In genomic region chr14:54702014-54702491, GRCh38 we compare ENCODE assay signal across 18 cellular contexts.
"Had no signal": no experiment of that assay in that cellular context is flagged by ENCODE, and none has a peak within 500 bp of the region (broad histone marks: within the 10 kb centered on the region; RNA-seq: fewer than 3 reads in every experiment).

No MANE protein-coding gene starts in this region.

- H3K27me3 ChIP-seq: esophagus muscularis mucosa, suprapubic skin, thyroid gland, uterus had no signal

- H3K9me3 Mint-ChIP-seq: dendritic cell treated with granulocyte-macrophage colony-stimulating factor and Interleukin-4, amounts not matched to agents 40 ng/mL and 50 ng/mL, for 4 days; effector memory CD8-positive, alpha-beta T cell; naive B cell; nephron; stimulated activated effector memory CD8-positive, alpha-beta T cell treated with anti-CD3 and anti-CD28 coated beads, Interleukin-12 subunit alpha, Interleukin-12 subunit beta, amount 100 ng/mL, for 72 hours; type B pancreatic cell had no signal

- H3K9me3 ChIP-seq: esophagus muscularis mucosa, suprapubic skin, thyroid gland, uterus had no signal

- H3K4me3 Mint-ChIP-seq: dendritic cell treated with granulocyte-macrophage colony-stimulating factor and Interleukin-4, amounts not matched to agents 40 ng/mL and 50 ng/mL, for 4 days; effector memory CD8-positive, alpha-beta T cell; naive B cell; nephron; stimulated activated effector memory CD8-positive, alpha-beta T cell treated with anti-CD3 and anti-CD28 coated beads, Interleukin-12 subunit alpha, Interleukin-12 subunit beta, amount 100 ng/mL, for 72 hours; type B pancreatic cell had no signal

- H3K36me3 ChIP-seq: thyroid gland, uterus had no signal

- H3K4me3 ChIP-seq: esophagus muscularis mucosa, lung, suprapubic skin, thyroid gland, uterus had no signal

- H3K27ac ChIP-seq: epithelial cell of prostate, suprapubic skin, thyroid gland, uterus had no signal

- H3K36me3 Mint-ChIP-seq: stimulated activated effector memory CD8-positive, alpha-beta T cell treated with anti-CD3 and anti-CD28 coated beads, Interleukin-12 subunit alpha, Interleukin-12 subunit beta, amount 100 ng/mL, for 72 hours; type B pancreatic cell had no signal

- ATAC-seq: effector memory CD8-positive, alpha-beta T cell; stimulated activated effector memory CD8-positive, alpha-beta T cell treated with anti-CD3 and anti-CD28 coated beads, Interleukin-12 subunit alpha, Interleukin-12 subunit beta, amount 100 ng/mL, for 72 hours; stimulated activated naive CD8-positive, alpha-beta T cell treated with anti-CD3 and anti-CD28 coated beads, Interleukin-15, Interleukin-2, amounts not matched to agents 100 U/mL and 50 U/mL, for 24 hours had no signal

- DNase-seq: cerebellar nuclear complex; effector memory CD8-positive, alpha-beta T cell; hippocampal formation; mesendoderm; naive B cell; stimulated activated CD4-positive, alpha-beta T cell treated with anti-CD3 and anti-CD28 coated beads, Interleukin-4, amount 100 ng/mL, for 1 hour; stimulated activated CD8-positive, alpha-beta memory T cell treated with anti-CD3 and anti-CD28 coated beads, Interleukin-4, amount 100 ng/mL, for 48 hours; stimulated activated naive CD8-positive, alpha-beta T cell treated with anti-CD3 and anti-CD28 coated beads, Interleukin-15, Interleukin-2, amounts not matched to agents 100 U/mL and 50 U/mL, for 24 hours; thyroid gland; uterus had no signal

- H3K27me3 Mint-ChIP-seq: naive B cell had no signal

- H3K27ac Mint-ChIP-seq: dendritic cell treated with granulocyte-macrophage colony-stimulating factor and Interleukin-4, amounts not matched to agents 40 ng/mL and 50 ng/mL, for 4 days; effector memory CD8-positive, alpha-beta T cell; nephron; stimulated activated effector memory CD8-positive, alpha-beta T cell treated with anti-CD3 and anti-CD28 coated beads, Interleukin-12 subunit alpha, Interleukin-12 subunit beta, amount 100 ng/mL, for 72 hours; type B pancreatic cell had no signal

- H3K4me1 Mint-ChIP-seq: stimulated activated effector memory CD8-positive, alpha-beta T cell treated with anti-CD3 and anti-CD28 coated beads, Interleukin-12 subunit alpha, Interleukin-12 subunit beta, amount 100 ng/mL, for 72 hours had no signal
